ENCODE assay signal across 8 cellular contexts in genomic region chr9:127158995-127159801, GRCh38. TPM values are rescaled to one million over a fixed set of nuclear protein-coding genes. Genes with fewer than 3 reads are reported as not detected.
DNase-seq lines count a peak whose midpoint lies in the region; ATAC-seq and FAIRE-seq lines count a peak whose summit lies in the region.

No MANE protein-coding gene starts in this region.

- peaks cover 24% of the 10 kb centered on the region for H3K4me1 ChIP-seq in SJCRH30

- FAIRE-seq in G401.6 (lab: Jason Lieb, UNC), result peak; percentile 56

- H3K27me3 ChIP-seq in SJCRH30, result no peaks in the 10 kb centered on the region

- no peaks in the 10 kb centered on the region for H3K36me3 ChIP-seq in SJCRH30

- ATAC-seq in GM18867 (IDR thresholded peaks at IDR 0.05; ENCODE audit: unreplicated experiment), result no peak
- ATAC-seq in activated CD4-positive, CD25-positive, alpha-beta regulatory T cell treated with anti-CD3 and anti-CD28 coated beads, Interleukin-2, amount 50 U/mL, for 24 hours, result no peak

- H3K27ac ChIP-seq in SJCRH30, result no peak overlapping the region

- DNase-seq in SJCRH30 (peak; percentile 73 to 74), foreskin melanocyte (peak; percentile 77), pons (ENCODE audit: low spot score) (peak; percentile 85), DMS153 (lab: John Stamatoyannopoulos, UW) (no peak)
- DNase-seq in stimulated activated CD4-positive, alpha-beta T cell treated with anti-CD3 and anti-CD28 coated beads, Interleukin-4, amount 100 ng/mL, for 4 hours, result no peak

- H3K4me3 ChIP-seq in SJCRH30, result no peak overlapping the region

- H3K9me3 ChIP-seq in SJCRH30 (replicated peaks), result no peaks in the 10 kb centered on the region

RNA-seq across cellular contexts. Expression of gene ANGPTL2, which starts 36.8 kb away (rescaled TPM):
- total RNA-seq in SJCRH30 (2014; rRNA removed; shearing (Covaris generic)), result 21.1 and 21.3 TPM in 2 replicates

Comparison
In these comparisons a context has a peak if more than half of its experiments do, and no peak if none do; other contexts are left out.
1. DNase-seq: peak in SJCRH30 (2 of 2), foreskin melanocyte (single experiment) and pons (single experiment); none in stimulated activated CD4-positive, alpha-beta T cell treated with anti-CD3 and anti-CD28 coated beads, Interleukin-4, amount 100 ng/mL, for 4 hours (0 of 2) and DMS153 (single experiment).